In the genomic region with DNA sequence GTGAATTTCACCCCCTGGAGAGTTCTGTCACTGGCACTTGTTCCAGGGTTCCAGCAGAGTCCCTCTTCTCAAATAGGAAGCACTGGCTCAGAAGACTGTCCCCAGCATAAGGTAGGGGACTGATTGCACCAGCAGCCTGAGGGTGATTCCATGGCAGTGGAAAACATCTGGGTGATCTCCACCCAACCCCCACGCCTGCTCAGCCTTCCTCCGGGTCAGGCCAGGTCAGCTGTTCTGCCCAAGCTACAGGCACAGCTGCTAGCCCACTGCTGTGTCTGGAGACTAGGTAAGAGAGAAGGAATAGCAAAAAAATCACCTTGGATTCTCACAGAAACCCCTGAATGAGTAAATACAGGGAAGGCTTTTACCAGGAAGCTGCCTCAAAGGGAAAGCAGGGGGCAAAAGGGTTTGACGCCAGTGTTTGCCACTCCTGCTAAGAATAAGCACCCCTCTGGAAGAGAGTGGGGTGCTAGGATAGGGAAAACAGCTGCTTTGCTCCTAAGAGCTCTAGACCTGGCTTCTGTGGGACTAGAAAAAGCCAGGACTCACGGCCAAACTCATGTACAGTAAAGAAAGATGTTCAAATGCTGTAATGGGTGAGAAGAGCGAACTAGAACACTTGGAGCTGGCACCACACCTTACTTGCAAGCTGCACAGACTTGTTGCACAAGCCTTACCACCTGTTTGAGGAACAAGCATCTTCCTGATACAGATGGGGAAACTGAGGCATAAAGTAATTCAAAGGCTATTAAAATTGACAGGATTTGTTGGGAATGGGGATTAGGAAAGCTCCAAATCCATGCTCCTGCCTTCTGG, we compare ENCODE assay signal across 10 cellular contexts. TPM values are rescaled to one million over a fixed set of nuclear protein-coding genes. Genes with fewer than 3 reads are reported as not detected.
DNase-seq lines count a peak whose midpoint lies in the region; ATAC-seq and TF ChIP-seq lines count a peak whose summit lies in the region.
"Had no signal": no experiment of that assay in that cellular context is flagged by ENCODE, and none has a peak within 500 bp of the region (broad histone marks: within the 10 kb centered on the region; RNA-seq: fewer than 3 reads in every experiment).

No MANE protein-coding gene starts in this region.

- peaks cover 12 to 32% (median 20%) of the 10 kb centered on the region in 4 donors for H3K4me1 ChIP-seq in esophagus muscularis mucosa

- no peak for ATAC-seq in stimulated activated naive CD8-positive, alpha-beta T cell treated with anti-CD3 and anti-CD28 coated beads, Interleukin-15, amount 100 ng/mL, for 72 hours
- ATAC-seq in GM19395 (IDR thresholded peaks at IDR 0.05; ENCODE audit: unreplicated experiment), result no peak

- no peak overlapping the region for H3K4me3 ChIP-seq in esophagus muscularis mucosa

- no peak for TF ChIP-seq CTCF in esophagus muscularis mucosa (IDR thresholded peaks at IDR 0.05)

- peak overlapping the region; percentile 39 to 87 for H3K27ac Mint-ChIP-seq in stimulated activated naive CD8-positive, alpha-beta T cell treated with anti-CD3 and anti-CD28 coated beads, Interleukin-15, amount 100 ng/mL, for 72 hours

- no peak for TF ChIP-seq EP300 in esophagus muscularis mucosa (IDR thresholded peaks at IDR 0.05)

- peak; percentile 34 to 39 for DNase-seq in activated CD4-positive, alpha-beta T cell treated with anti-CD3 and anti-CD28 coated beads, Interleukin-2, amount 50 U/mL, for 48 hours
- no peak for DNase-seq in activated CD4-positive, alpha-beta T cell treated with anti-CD3 and anti-CD28 coated beads for 4 hours
- DNase-seq in RPMI8226, result peak; percentile 77
- DNase-seq in esophagus muscularis mucosa (ENCODE audit: extremely low spot score), result peak; percentile 86
- peak in 1 of 2 donors; percentile 20 for DNase-seq in stimulated activated naive CD8-positive, alpha-beta T cell treated with anti-CD3 and anti-CD28 coated beads, Interleukin-15, amount 100 ng/mL, for 72 hours
- no peak for DNase-seq in amygdala (lab: John Stamatoyannopoulos, UW)
- no peak for DNase-seq in dedifferentiated amniotic fluid mesenchymal stem cell (ENCODE audit: extremely low spot score)
- DNase-seq: NCI-H510A treated with DMSO at 0.1 percent for 48 hours, nucleus accumbens had no signal

- no peaks in the 10 kb centered on the region for H3K27me3 Mint-ChIP-seq in stimulated activated naive CD8-positive, alpha-beta T cell treated with anti-CD3 and anti-CD28 coated beads, Interleukin-15, amount 100 ng/mL, for 72 hours

- H3K9me3 ChIP-seq in esophagus muscularis mucosa, result no peaks in the 10 kb centered on the region

- no peaks in the 10 kb centered on the region for H3K36me3 ChIP-seq in esophagus muscularis mucosa

- H3K4me3 Mint-ChIP-seq in stimulated activated naive CD8-positive, alpha-beta T cell treated with anti-CD3 and anti-CD28 coated beads, Interleukin-15, amount 100 ng/mL, for 72 hours, result peak overlapping the region; percentile 87 to 98

- TF ChIP-seq POLR2A in esophagus muscularis mucosa (IDR thresholded peaks at IDR 0.05; ENCODE audit: low read depth), result no peak

- H3K4me1 Mint-ChIP-seq in stimulated activated naive CD8-positive, alpha-beta T cell treated with anti-CD3 and anti-CD28 coated beads, Interleukin-15, amount 100 ng/mL, for 72 hours, result peaks cover 64% of the 10 kb centered on the region

- H3K9me3 Mint-ChIP-seq in stimulated activated naive CD8-positive, alpha-beta T cell treated with anti-CD3 and anti-CD28 coated beads, Interleukin-15, amount 100 ng/mL, for 72 hours, result no peaks in the 10 kb centered on the region

- peak overlapping the region in 3 of 4 donors; percentile 13 to 52 (median 31) for H3K27ac ChIP-seq in esophagus muscularis mucosa (replicated peaks in 1 of 4)

- 68% methylated on average over 4 of the region's 5 CpGs for WGBS in esophagus muscularis mucosa

- intact Hi-C loops in esophagus muscularis mucosa (cut with DNase I), result no loop called here

- peaks cover 0 to 32% (median 12%) of the 10 kb centered on the region in 4 donors for H3K27me3 ChIP-seq in esophagus muscularis mucosa

RNA-seq across cellular contexts. Expression of a gene that starts 1.0 kb away (rescaled TPM):
- 10 to 100 TPM in 1 of 4 donors, 1 to 10 TPM in 3; 4.0 to 13.8 (median 5.2) TPM for total RNA-seq in esophagus muscularis mucosa

RNA-seq across cellular contexts. Expression of a gene that starts 26.0 kb away (rescaled TPM):
- 1 to 10 TPM in 2 of 4 donors, not detected in 2; 1.7 to 5.4 TPM for total RNA-seq in esophagus muscularis mucosa

Comparison
In these comparisons a context has a peak if more than half of its experiments do, and no peak if none do; other contexts are left out.
1. DNase-seq: peak in activated CD4-positive, alpha-beta T cell treated with anti-CD3 and anti-CD28 coated beads, Interleukin-2, amount 50 U/mL, for 48 hours (2 of 2), RPMI8226 (single experiment) and esophagus muscularis mucosa (single experiment); none in activated CD4-positive, alpha-beta T cell treated with anti-CD3 and anti-CD28 coated beads for 4 hours (0 of 2), amygdala (0 of 56) and dedifferentiated amniotic fluid mesenchymal stem cell (single experiment).